12 cellular contexts compared by ENCODE assay signal in genomic region chrX:154979671-154980070, GRCh38.
"Had no signal": no experiment of that assay in that cellular context is flagged by ENCODE, and none has a peak within 500 bp of the region (broad histone marks: within the 10 kb centered on the region; RNA-seq: fewer than 3 reads in every experiment).

No MANE protein-coding gene starts in this region.

- ATAC-seq: activated CD8-positive, alpha-beta T cell treated with anti-CD3 and anti-CD28 coated beads for 36 hours; activated naive CD8-positive, alpha-beta T cell treated with anti-CD3 and anti-CD28 coated beads, Interleukin-2, amount 50 U/mL, for 24 hours; mucosa of descending colon; naive thymus-derived CD8-positive, alpha-beta T cell; T-helper 17 cell had no signal

- DNase-seq: activated CD8-positive, alpha-beta memory T cell treated with anti-CD3 and anti-CD28 coated beads, Interleukin-2, amount 50 U/mL, for 4 hours; activated CD8-positive, alpha-beta T cell treated with anti-CD3 and anti-CD28 coated beads for 36 hours; activated naive CD8-positive, alpha-beta T cell treated with anti-CD3 and anti-CD28 coated beads, Interleukin-2, amount 50 U/mL, for 24 hours; effector CD4-positive, alpha-beta T cell; kidney glomerular epithelial cell; mucosa of descending colon; naive thymus-derived CD8-positive, alpha-beta T cell; T-helper 17 cell had no signal

- H3K9me3 ChIP-seq: mucosa of descending colon, neutrophil had no signal

- H3K4me3 ChIP-seq: lung, mucosa of descending colon, skin epidermis had no signal

- H3K27ac ChIP-seq: coronary artery, skin epidermis had no signal

- H3K36me3 ChIP-seq: neutrophil had no signal

- H3K27me3 ChIP-seq: neutrophil had no signal
